8 cellular contexts compared by ENCODE assay signal in the genomic region with DNA sequence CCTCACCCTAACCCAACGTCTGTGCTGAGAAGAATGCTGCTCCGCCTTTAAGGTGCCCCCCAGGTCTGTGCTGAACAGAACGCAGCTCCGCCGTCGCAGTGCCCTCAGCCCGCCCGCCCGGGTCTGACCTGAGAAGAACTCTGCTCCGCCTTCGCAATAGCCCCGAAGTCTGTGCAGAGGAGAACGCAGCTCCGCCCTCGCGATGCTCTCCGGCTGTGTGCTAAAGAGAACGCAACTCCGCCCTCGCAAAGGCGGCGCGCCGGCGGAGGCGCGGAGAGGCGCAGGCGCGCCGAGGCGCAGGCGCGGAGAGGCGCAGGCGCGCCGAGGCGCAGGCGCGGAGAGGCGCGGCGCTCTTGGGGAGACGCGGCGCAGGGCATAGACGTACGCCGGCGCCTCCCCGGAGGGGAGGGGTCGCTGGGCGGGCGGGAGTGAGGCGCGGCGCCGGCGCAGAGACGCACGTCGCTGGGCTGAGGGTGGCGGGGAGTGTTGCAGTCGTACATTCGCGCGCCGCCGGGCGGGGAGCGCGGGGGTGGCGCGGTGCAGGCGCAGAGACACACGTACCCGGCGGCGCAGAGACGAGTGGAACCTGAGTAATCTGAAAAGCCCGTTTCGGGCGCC. TPM values are rescaled to one million over a fixed set of nuclear protein-coding genes. Genes with fewer than 3 reads are reported as not detected.
DNase-seq lines count a peak whose midpoint lies in the region; ATAC-seq and TF ChIP-seq lines count a peak whose summit lies in the region.
"Not testable (repeated sequence)": the region's sequence is repeated elsewhere in the genome, so short reads cannot be mapped to it uniquely, and the experiment has no call there.

No MANE protein-coding gene starts in this region.

- H3K4me2 ChIP-seq in Karpas-422 (ENCODE audit: low read depth, low read length, poor library complexity, severe bottlenecking): peak overlapping the region; percentile 69

- H3K27ac ChIP-seq in Karpas-422 (ENCODE audit: low read length): peak overlapping the region; percentile 69
- peak overlapping the region; percentile 88 for H3K27ac ChIP-seq in cingulate gyrus (ENCODE audit: low read depth, low read length)
- not testable (repeated sequence) for H3K27ac ChIP-seq in iPS-20b (ENCODE audit: low read length)
- H3K27ac ChIP-seq in suprapubic skin: peak overlapping the region; percentile 90

- H3K27me3 ChIP-seq in Karpas-422 (ENCODE audit: low read length); iPS-20b (ENCODE audit: insufficient read depth, low read length); suprapubic skin: not testable (repeated sequence)

- CTCF ChIA-PET in activated CD8-positive, alpha-beta T cell treated with anti-CD3 and anti-CD28 coated beads, Interleukin-2, amount 10 ng/mL, durations not matched to agents 7 days and 5 days (lab: Charles Lee): interaction anchor here (0.8 to 1.9 kb wide), 9 partner anchors 11 to 153 kb away, joined by 3 to 32 read pairs (median 4); a partner anchor contains a TSS

- not testable (repeated sequence) for TF ChIP-seq EP300 in suprapubic skin (IDR thresholded peaks at IDR 0.05)

- peak overlapping the region; percentile 98 for H3K27ac Mint-ChIP-seq in activated CD8-positive, alpha-beta T cell treated with anti-CD3 and anti-CD28 coated beads, Interleukin-2, amount 10 ng/mL, durations not matched to agents 7 days and 5 days

- not testable (repeated sequence) for H2AFZ ChIP-seq in Karpas-422 (ENCODE audit: low read length)

- peak; percentile 56 for TF ChIP-seq POLR2A in GM10847 (IDR thresholded peaks at IDR 0.05; ENCODE audit: extremely low read depth, insufficient read length)
- not testable (repeated sequence) for TF ChIP-seq POLR2A in suprapubic skin (IDR thresholded peaks at IDR 0.05)

- not testable (repeated sequence) for H3K36me3 ChIP-seq in Karpas-422 (ENCODE audit: insufficient read depth, low read length); iPS-20b (ENCODE audit: insufficient read depth, low read depth, low read length); suprapubic skin

- TF ChIP-seq CTCF in suprapubic skin (IDR thresholded peaks at IDR 0.05): not testable (repeated sequence)

- POLR2A ChIA-PET in activated CD8-positive, alpha-beta T cell treated with anti-CD3 and anti-CD28 coated beads, Interleukin-2, amount 10 ng/mL, durations not matched to agents 7 days and 5 days (lab: Charles Lee): interaction anchor here (0.6 to 1.3 kb wide), 2 partner anchors 153 to 204 kb away, joined by 3 read pairs; a partner anchor contains a TSS

- H3K4me1 Mint-ChIP-seq in activated CD8-positive, alpha-beta T cell treated with anti-CD3 and anti-CD28 coated beads, Interleukin-2, amount 10 ng/mL, durations not matched to agents 7 days and 5 days (ENCODE audit: low read depth): not testable (repeated sequence)

- 51% methylated on average over 47 of the region's 84 CpGs for WGBS in suprapubic skin

- H3K36me3 Mint-ChIP-seq in activated CD8-positive, alpha-beta T cell treated with anti-CD3 and anti-CD28 coated beads, Interleukin-2, amount 10 ng/mL, durations not matched to agents 7 days and 5 days (ENCODE audit: low read depth): not testable (repeated sequence)

- not testable (repeated sequence) for H4K20me1 ChIP-seq in Karpas-422 (ENCODE audit: insufficient read depth, low read depth, low read length)

- H3K9me3 ChIP-seq in Karpas-422 (ENCODE audit: low read length); iPS-20b (ENCODE audit: insufficient read depth, low read depth, low read length); suprapubic skin: not testable (repeated sequence)

- H3K4me3 ChIP-seq in Karpas-422 (ENCODE audit: low read length) (peak overlapping the region; percentile 66), iPS-20b (ENCODE audit: low read length) (peak overlapping the region; percentile 64), suprapubic skin (peak overlapping the region; percentile 58)

- peak overlapping the region; percentile 67 for H3K9ac ChIP-seq in Karpas-422 (ENCODE audit: low read length)
- not testable (repeated sequence) for H3K9ac ChIP-seq in iPS-20b (ENCODE audit: low read depth, low read length)

- not testable (repeated sequence) for H3K9me3 Mint-ChIP-seq in activated CD8-positive, alpha-beta T cell treated with anti-CD3 and anti-CD28 coated beads, Interleukin-2, amount 10 ng/mL, durations not matched to agents 7 days and 5 days (ENCODE audit: insufficient read depth)

- not testable (repeated sequence) for H3K27me3 Mint-ChIP-seq in activated CD8-positive, alpha-beta T cell treated with anti-CD3 and anti-CD28 coated beads, Interleukin-2, amount 10 ng/mL, durations not matched to agents 7 days and 5 days (ENCODE audit: low read depth)

- ATAC-seq in activated CD8-positive, alpha-beta T cell treated with anti-CD3 and anti-CD28 coated beads, Interleukin-2, amount 10 ng/mL, durations not matched to agents 7 days and 5 days: peak; percentile 97

- H3K9me2 ChIP-seq in Karpas-422 (replicated peaks; ENCODE audit: insufficient read depth, low read length): not testable (repeated sequence)

- peak overlapping the region; percentile 92 for H3K4me3 Mint-ChIP-seq in activated CD8-positive, alpha-beta T cell treated with anti-CD3 and anti-CD28 coated beads, Interleukin-2, amount 10 ng/mL, durations not matched to agents 7 days and 5 days

- not testable (repeated sequence) for H3K4me1 ChIP-seq in Karpas-422 (ENCODE audit: low read length); iPS-20b (ENCODE audit: insufficient read depth, low read length); suprapubic skin

- DNase-seq in HCEC 1CT (peak; percentile 81), Karpas-422 (peak; percentile 95), putamen (ENCODE audit: low spot score) (peak; percentile 88), suprapubic skin (ENCODE audit: low spot score in 2 of 2) (peak; percentile 91 to 93)
- peak; percentile 92 for DNase-seq in activated CD8-positive, alpha-beta T cell treated with anti-CD3 and anti-CD28 coated beads, Interleukin-2, amount 10 ng/mL, durations not matched to agents 7 days and 5 days

- H3K79me2 ChIP-seq in Karpas-422 (ENCODE audit: low read length): not testable (repeated sequence)

RNA-seq across cellular contexts. Expression of a gene that starts 23.5 kb away (rescaled TPM):
- total RNA-seq in Karpas-422 (2014; rRNA removed; shearing (Covaris generic); ENCODE audit: low replicate concordance): 17.5 and 38.5 TPM in 2 replicates
- 10 to 100 TPM; 12.0 to 12.5 TPM for total RNA-seq in activated CD8-positive, alpha-beta T cell treated with anti-CD3 and anti-CD28 coated beads, Interleukin-2, amount 10 ng/mL, durations not matched to agents 7 days and 5 days
- total RNA-seq in suprapubic skin: 10 to 100 TPM; 11.9 to 28.8 (median 17.7) TPM
